10 cellular contexts compared by ENCODE assay signal in the genomic region with DNA sequence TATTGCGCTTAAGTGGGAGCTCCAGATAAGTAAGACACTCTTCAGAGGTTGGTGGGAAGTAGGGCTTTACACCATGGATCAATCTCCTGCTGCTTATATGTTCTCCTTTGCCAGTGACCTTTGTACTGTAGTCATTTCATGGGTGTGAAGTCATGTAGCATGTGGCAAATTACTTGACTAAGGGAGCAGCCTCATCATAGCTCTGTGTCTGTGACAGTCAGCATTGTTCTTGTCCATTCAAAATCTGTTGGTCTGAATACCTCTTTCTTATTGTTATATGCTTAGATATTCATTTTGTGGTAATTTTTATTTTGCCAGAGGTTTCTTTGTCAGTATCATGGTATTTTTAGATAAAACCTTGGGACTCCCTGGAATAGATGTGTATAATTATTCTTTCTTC. TPM values are rescaled to one million over a fixed set of nuclear protein-coding genes. Genes with fewer than 3 reads are reported as not detected.
DNase-seq lines count a peak whose midpoint lies in the region; ATAC-seq lines count a peak whose summit lies in the region.
"Had no signal": no experiment of that assay in that cellular context is flagged by ENCODE, and none has a peak within 500 bp of the region (broad histone marks: within the 10 kb centered on the region; RNA-seq: fewer than 3 reads in every experiment).

No MANE protein-coding gene starts in this region.

- H3K27me3 Mint-ChIP-seq in activated CD4-positive, alpha-beta T cell treated with anti-CD3 and anti-CD28 coated beads, Interleukin-2, amount 10 ng/mL, durations not matched to agents 24 days and 14 days = no peaks in the 10 kb centered on the region
- H3K27me3 Mint-ChIP-seq in activated CD4-positive, alpha-beta T cell treated with anti-CD3 and anti-CD28 coated beads, Interleukin-2, amount 10 ng/mL, durations not matched to agents 7 days and 5 days = no peaks in the 10 kb centered on the region
- H3K27me3 Mint-ChIP-seq in activated naive CD8-positive, alpha-beta T cell = no peaks in the 10 kb centered on the region
- no peaks in the 10 kb centered on the region for H3K27me3 Mint-ChIP-seq in naive thymus-derived CD8-positive, alpha-beta T cell

- peaks cover 46% of the 10 kb centered on the region for H3K36me3 Mint-ChIP-seq in activated CD4-positive, alpha-beta T cell treated with anti-CD3 and anti-CD28 coated beads, Interleukin-2, amount 10 ng/mL, durations not matched to agents 24 days and 14 days (ENCODE audit: low read depth)
- H3K36me3 Mint-ChIP-seq in activated CD4-positive, alpha-beta T cell treated with anti-CD3 and anti-CD28 coated beads, Interleukin-2, amount 10 ng/mL, durations not matched to agents 7 days and 5 days (ENCODE audit: low read depth) = peaks cover 28% of the 10 kb centered on the region
- peaks cover 22% of the 10 kb centered on the region for H3K36me3 Mint-ChIP-seq in activated naive CD8-positive, alpha-beta T cell
- peaks cover 10 to 82% (median 20%) of the 10 kb centered on the region in 3 donors for H3K36me3 Mint-ChIP-seq in naive thymus-derived CD8-positive, alpha-beta T cell

- H3K4me3 Mint-ChIP-seq in activated CD4-positive, alpha-beta T cell treated with anti-CD3 and anti-CD28 coated beads, Interleukin-2, amount 10 ng/mL, durations not matched to agents 24 days and 14 days = no peak overlapping the region
- no peak overlapping the region for H3K4me3 Mint-ChIP-seq in activated CD4-positive, alpha-beta T cell treated with anti-CD3 and anti-CD28 coated beads, Interleukin-2, amount 10 ng/mL, durations not matched to agents 7 days and 5 days
- peak overlapping the region; percentile 58 for H3K4me3 Mint-ChIP-seq in activated naive CD8-positive, alpha-beta T cell
- no peak overlapping the region for H3K4me3 Mint-ChIP-seq in naive thymus-derived CD8-positive, alpha-beta T cell
- H3K4me3 Mint-ChIP-seq: neural crest cell had no signal

- peak overlapping the region; percentile 86 for H3K27ac Mint-ChIP-seq in activated CD4-positive, alpha-beta T cell treated with anti-CD3 and anti-CD28 coated beads, Interleukin-2, amount 10 ng/mL, durations not matched to agents 24 days and 14 days
- no peak overlapping the region for H3K27ac Mint-ChIP-seq in activated CD4-positive, alpha-beta T cell treated with anti-CD3 and anti-CD28 coated beads, Interleukin-2, amount 10 ng/mL, durations not matched to agents 7 days and 5 days
- peak overlapping the region; percentile 88 for H3K27ac Mint-ChIP-seq in activated naive CD8-positive, alpha-beta T cell
- H3K27ac Mint-ChIP-seq in naive thymus-derived CD8-positive, alpha-beta T cell = peak overlapping the region in 2 of 10 donors; percentile 12 to 48

- DNase-seq in activated CD4-positive, alpha-beta T cell treated with anti-CD3 and anti-CD28 coated beads, Interleukin-2, amount 10 ng/mL, durations not matched to agents 24 days and 14 days = no peak
- DNase-seq in activated CD4-positive, alpha-beta T cell treated with anti-CD3 and anti-CD28 coated beads, Interleukin-2, amount 10 ng/mL, durations not matched to agents 7 days and 5 days = no peak
- peak; percentile 9 for DNase-seq in fibroblast of the conjunctiva (ENCODE audit: low read depth)
- DNase-seq in stromal cell of bone marrow (ENCODE audit: low read depth) = peak; percentile 18
- DNase-seq in naive thymus-derived CD8-positive, alpha-beta T cell = no peak
- DNase-seq in NCI-H774 (lab: John Stamatoyannopoulos, UW) = no peak
- DNase-seq: AML-193 had no signal

- POLR2A ChIA-PET in activated CD4-positive, alpha-beta T cell treated with anti-CD3 and anti-CD28 coated beads, Interleukin-2, amount 10 ng/mL, durations not matched to agents 7 days and 5 days (lab: Charles Lee) = no interaction called here
- POLR2A ChIA-PET in naive thymus-derived CD8-positive, alpha-beta T cell (lab: Charles Lee) = interaction anchor here (0.7 kb wide), 1 partner anchor 1330 kb away, joined by 4 read pairs; no protein-coding TSS in a partner anchor

- H3K4me1 Mint-ChIP-seq in activated CD4-positive, alpha-beta T cell treated with anti-CD3 and anti-CD28 coated beads, Interleukin-2, amount 10 ng/mL, durations not matched to agents 24 days and 14 days = peaks cover 26% of the 10 kb centered on the region
- peaks cover 26% of the 10 kb centered on the region for H3K4me1 Mint-ChIP-seq in activated CD4-positive, alpha-beta T cell treated with anti-CD3 and anti-CD28 coated beads, Interleukin-2, amount 10 ng/mL, durations not matched to agents 7 days and 5 days
- peaks cover 32% of the 10 kb centered on the region for H3K4me1 Mint-ChIP-seq in activated naive CD8-positive, alpha-beta T cell (ENCODE audit: low read depth)
- H3K4me1 Mint-ChIP-seq in naive thymus-derived CD8-positive, alpha-beta T cell = peaks cover 8 to 25% (median 14%) of the 10 kb centered on the region in 4 donors
- H3K4me1 Mint-ChIP-seq: neural crest cell had no signal

- ATAC-seq in naive thymus-derived CD8-positive, alpha-beta T cell = no peak
- no peak for ATAC-seq in GM21390 (IDR thresholded peaks at IDR 0.05; ENCODE audit: unreplicated experiment)

- intact Hi-C loops in activated CD4-positive, alpha-beta T cell treated with anti-CD3 and anti-CD28 coated beads, Interleukin-2, amount 10 ng/mL, durations not matched to agents 24 days and 14 days (cut with micrococcal nuclease) = loop anchor here (2.0 to 5.0 kb wide), 5 partner anchors 19 to 300 kb away; a partner anchor contains a TSS

- CTCF ChIA-PET in activated CD4-positive, alpha-beta T cell treated with anti-CD3 and anti-CD28 coated beads, Interleukin-2, amount 10 ng/mL, durations not matched to agents 7 days and 5 days (lab: Charles Lee) = interaction anchor here (0.6 to 4.4 kb wide), 11 partner anchors 10 to 301 kb away, joined by 3 to 56 read pairs (median 7); a partner anchor contains a TSS

- no peaks in the 10 kb centered on the region for H3K9me3 Mint-ChIP-seq in activated CD4-positive, alpha-beta T cell treated with anti-CD3 and anti-CD28 coated beads, Interleukin-2, amount 10 ng/mL, durations not matched to agents 24 days and 14 days
- H3K9me3 Mint-ChIP-seq in activated CD4-positive, alpha-beta T cell treated with anti-CD3 and anti-CD28 coated beads, Interleukin-2, amount 10 ng/mL, durations not matched to agents 7 days and 5 days = no peaks in the 10 kb centered on the region
- H3K9me3 Mint-ChIP-seq in activated naive CD8-positive, alpha-beta T cell (ENCODE audit: low read depth) = no peaks in the 10 kb centered on the region
- no peaks in the 10 kb centered on the region for H3K9me3 Mint-ChIP-seq in naive thymus-derived CD8-positive, alpha-beta T cell
- H3K9me3 Mint-ChIP-seq: neural crest cell had no signal

RNA-seq across cellular contexts. Expression of a gene that starts 18.2 kb away (rescaled TPM):
- total RNA-seq in activated CD4-positive, alpha-beta T cell treated with anti-CD3 and anti-CD28 coated beads, Interleukin-2, amount 10 ng/mL, durations not matched to agents 24 days and 14 days = 27.1 and 28.7 TPM in 2 replicates
- 10 to 100 TPM; 22.7 to 23.5 TPM for total RNA-seq in activated CD4-positive, alpha-beta T cell treated with anti-CD3 and anti-CD28 coated beads, Interleukin-2, amount 10 ng/mL, durations not matched to agents 7 days and 5 days
- 10 to 100 TPM; 27.4 to 28.5 TPM for total RNA-seq in naive thymus-derived CD8-positive, alpha-beta T cell
- 10 to 100 TPM; 25.3 to 28.6 (median 27.6) TPM for polyA plus RNA-seq in naive thymus-derived CD8-positive, alpha-beta T cell

RNA-seq across cellular contexts. Expression of a gene that starts 18.4 kb away (rescaled TPM):
- 33.3 and 34.5 TPM in 2 replicates for total RNA-seq in activated CD4-positive, alpha-beta T cell treated with anti-CD3 and anti-CD28 coated beads, Interleukin-2, amount 10 ng/mL, durations not matched to agents 24 days and 14 days
- total RNA-seq in activated CD4-positive, alpha-beta T cell treated with anti-CD3 and anti-CD28 coated beads, Interleukin-2, amount 10 ng/mL, durations not matched to agents 7 days and 5 days = 10 to 100 TPM; 34.5 to 36.2 TPM
- total RNA-seq in naive thymus-derived CD8-positive, alpha-beta T cell = 10 to 100 TPM; 49.7 to 52.0 TPM
- 10 to 100 TPM; 17.0 to 23.3 (median 19.9) TPM for polyA plus RNA-seq in naive thymus-derived CD8-positive, alpha-beta T cell

RNA-seq across cellular contexts. Expression of a gene that starts 53.0 kb away (rescaled TPM):
- 51.0 and 55.4 TPM in 2 replicates for total RNA-seq in activated CD4-positive, alpha-beta T cell treated with anti-CD3 and anti-CD28 coated beads, Interleukin-2, amount 10 ng/mL, durations not matched to agents 24 days and 14 days
- total RNA-seq in activated CD4-positive, alpha-beta T cell treated with anti-CD3 and anti-CD28 coated beads, Interleukin-2, amount 10 ng/mL, durations not matched to agents 7 days and 5 days = 10 to 100 TPM; 36.3 to 44.1 TPM
- 10 to 100 TPM; 26.4 to 27.1 TPM for total RNA-seq in naive thymus-derived CD8-positive, alpha-beta T cell
- polyA plus RNA-seq in naive thymus-derived CD8-positive, alpha-beta T cell = 10 to 100 TPM; 57.1 to 70.4 (median 61.3) TPM

RNA-seq across cellular contexts. Expression of a gene that starts 53.0 kb away (rescaled TPM):
- 0.54 and 0.63 TPM in 2 replicates for total RNA-seq in activated CD4-positive, alpha-beta T cell treated with anti-CD3 and anti-CD28 coated beads, Interleukin-2, amount 10 ng/mL, durations not matched to agents 24 days and 14 days
- total RNA-seq in activated CD4-positive, alpha-beta T cell treated with anti-CD3 and anti-CD28 coated beads, Interleukin-2, amount 10 ng/mL, durations not matched to agents 7 days and 5 days = 1 to 10 TPM in 1 of 2 experiments, under 1 TPM in 1; 1.00 to 1.2 TPM
- total RNA-seq in naive thymus-derived CD8-positive, alpha-beta T cell = 1 to 10 TPM; 1.6 to 1.8 TPM
- polyA plus RNA-seq in naive thymus-derived CD8-positive, alpha-beta T cell = 1 to 10 TPM in 1 of 3 donors, under 1 TPM in 2; 0.38 to 1.8 (median 0.99) TPM

Comparison
In these comparisons a context has a peak if more than half of its experiments do, and no peak if none do; other contexts are left out.
1. DNase-seq: peak in fibroblast of the conjunctiva (single experiment) and stromal cell of bone marrow (single experiment); none in activated CD4-positive, alpha-beta T cell treated with anti-CD3 and anti-CD28 coated beads, Interleukin-2, amount 10 ng/mL, durations not matched to agents 24 days and 14 days (single experiment), activated CD4-positive, alpha-beta T cell treated with anti-CD3 and anti-CD28 coated beads, Interleukin-2, amount 10 ng/mL, durations not matched to agents 7 days and 5 days (single experiment), naive thymus-derived CD8-positive, alpha-beta T cell (0 of 10) and NCI-H774 (single experiment).